In the genomic region with DNA sequence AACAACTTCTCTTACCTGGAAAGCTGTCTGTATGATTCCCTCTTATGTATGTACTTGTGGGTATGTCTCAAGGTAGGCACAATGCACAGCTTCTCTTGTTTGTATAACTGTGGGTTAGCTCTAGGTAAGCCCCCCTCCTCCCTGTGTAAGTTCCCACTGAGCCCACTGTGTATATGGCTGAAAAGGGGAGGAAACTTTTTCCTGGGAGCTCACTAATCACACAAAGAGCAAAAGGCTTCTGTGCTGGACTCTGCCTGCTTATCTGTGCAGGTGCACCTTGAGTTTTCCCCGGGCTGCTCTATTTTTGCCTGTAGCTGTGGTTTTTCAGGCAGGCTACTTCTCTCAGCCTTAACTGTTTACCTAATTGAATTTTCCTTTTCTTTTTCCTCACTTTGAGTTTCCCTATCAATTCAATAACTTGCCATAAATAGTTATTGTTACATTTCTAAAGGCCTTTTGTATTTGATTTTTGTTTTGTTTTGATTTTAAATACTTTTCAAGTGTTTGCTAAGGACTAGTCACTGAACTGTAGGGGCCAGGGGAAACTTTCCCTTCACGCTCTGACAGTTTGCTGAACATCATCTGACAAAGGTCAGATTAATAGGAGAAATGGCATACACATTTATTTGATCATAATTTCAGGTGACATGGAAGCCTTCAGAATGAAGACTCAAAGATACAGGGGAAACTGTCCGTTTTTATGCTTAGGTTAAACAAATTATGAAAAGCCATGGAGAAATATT, we compare ENCODE assay signal across 14 cellular contexts.
DNase-seq lines count a peak whose midpoint lies in the region; ATAC-seq and TF ChIP-seq lines count a peak whose summit lies in the region.
"Had no signal": no experiment of that assay in that cellular context is flagged by ENCODE, and none has a peak within 500 bp of the region (broad histone marks: within the 10 kb centered on the region; RNA-seq: fewer than 3 reads in every experiment).

No MANE protein-coding gene starts in this region.

- intact Hi-C loops in mucosa of descending colon (cut with DNase I, micrococcal nuclease), result no loop called here
- intact Hi-C loops in lower lobe of right lung (cut with DNase I), result no loop called here
- intact Hi-C loops in activated T-helper 1 cell treated with anti-CD3 and anti-CD28 coated beads, Interleukin-12 subunit alpha, Interleukin-12 subunit beta, Interleukin-2, Interleukin-4 antibody, amounts not matched to agents 30 ng/mL and 10 ng/mL and 1 ng/mL, durations not matched to agents 14 hours and 24 hours and 36 hours (cut with micrococcal nuclease), result no loop called here

- TF ChIP-seq CTCF in mucosa of descending colon (IDR thresholded peaks at IDR 0.05) (no peak), lower lobe of right lung (IDR thresholded peaks at IDR 0.05) (no peak), suprapubic skin (IDR thresholded peaks at IDR 0.05) (no peak)

- H3K4me1 ChIP-seq in mucosa of descending colon (ENCODE audit: low read depth) (no peaks in the 10 kb centered on the region), lower lobe of right lung (no peaks in the 10 kb centered on the region), suprapubic skin (no peaks in the 10 kb centered on the region)
- H3K4me1 ChIP-seq: heart right ventricle, tibial nerve had no signal

- ATAC-seq in GM18870 (IDR thresholded peaks at IDR 0.05; ENCODE audit: unreplicated experiment), result peak; percentile 48
- peak; percentile 44 for ATAC-seq in HG02678 (IDR thresholded peaks at IDR 0.05; ENCODE audit: unreplicated experiment)
- peak; percentile 8 for ATAC-seq in mucosa of descending colon
- ATAC-seq in lower lobe of right lung, result no peak
- ATAC-seq: effector memory CD8-positive, alpha-beta T cell; heart right ventricle; T-cell had no signal

- no peaks in the 10 kb centered on the region for H3K36me3 Mint-ChIP-seq in activated T-helper 1 cell treated with anti-CD3 and anti-CD28 coated beads, Interleukin-12 subunit alpha, Interleukin-12 subunit beta, Interleukin-2, Interleukin-4 antibody, amounts not matched to agents 30 ng/mL and 10 ng/mL and 1 ng/mL, durations not matched to agents 14 hours and 24 hours and 36 hours (ENCODE audit: low read depth)
- H3K36me3 Mint-ChIP-seq: memory B cell, T-cell had no signal

- 60% methylated on average over 3 of the region's 3 CpGs for WGBS in suprapubic skin

- H3K9me3 Mint-ChIP-seq in activated T-helper 1 cell treated with anti-CD3 and anti-CD28 coated beads, Interleukin-12 subunit alpha, Interleukin-12 subunit beta, Interleukin-2, Interleukin-4 antibody, amounts not matched to agents 30 ng/mL and 10 ng/mL and 1 ng/mL, durations not matched to agents 14 hours and 24 hours and 36 hours, result no peaks in the 10 kb centered on the region

- DNase-seq in NCI-H345 treated with DMSO at 0.1 percent for 48 hours (lab: John Stamatoyannopoulos, UW; ENCODE audit: unreplicated experiment), result peak; percentile 42
- peak in 1 of 3 donors; percentile 3 for DNase-seq in mucosa of descending colon
- no peak for DNase-seq in lower lobe of right lung
- DNase-seq in activated T-helper 1 cell treated with anti-CD3 and anti-CD28 coated beads, Interleukin-12 subunit alpha, Interleukin-12 subunit beta, Interleukin-2, Interleukin-4 antibody, amounts not matched to agents 30 ng/mL and 10 ng/mL and 1 ng/mL, durations not matched to agents 14 hours and 24 hours and 36 hours (ENCODE audit: low spot score), result no peak
- DNase-seq in stimulated activated CD4-positive, alpha-beta T cell treated with anti-CD3 and anti-CD28 coated beads, Interleukin-2, amount 100 ng/mL, for 24 hours, result no peak
- no peak for DNase-seq in suprapubic skin (ENCODE audit: low spot score in 2 of 2)
- DNase-seq: activated CD8-positive, alpha-beta memory T cell treated with anti-CD3 and anti-CD28 coated beads for 24 hours; effector memory CD8-positive, alpha-beta T cell; heart right ventricle; T-cell had no signal

- no peak for TF ChIP-seq EP300 in suprapubic skin (IDR thresholded peaks at IDR 0.05)

- no peak for TF ChIP-seq POLR2A in suprapubic skin (IDR thresholded peaks at IDR 0.05)

- no peaks in the 10 kb centered on the region for H3K27me3 Mint-ChIP-seq in activated T-helper 1 cell treated with anti-CD3 and anti-CD28 coated beads, Interleukin-12 subunit alpha, Interleukin-12 subunit beta, Interleukin-2, Interleukin-4 antibody, amounts not matched to agents 30 ng/mL and 10 ng/mL and 1 ng/mL, durations not matched to agents 14 hours and 24 hours and 36 hours (ENCODE audit: insufficient read depth)
- H3K27me3 Mint-ChIP-seq: effector memory CD8-positive, alpha-beta T cell; memory B cell; T-cell had no signal

- H3K27ac Mint-ChIP-seq in activated T-helper 1 cell treated with anti-CD3 and anti-CD28 coated beads, Interleukin-12 subunit alpha, Interleukin-12 subunit beta, Interleukin-2, Interleukin-4 antibody, amounts not matched to agents 30 ng/mL and 10 ng/mL and 1 ng/mL, durations not matched to agents 14 hours and 24 hours and 36 hours, result no peak overlapping the region
- H3K27ac Mint-ChIP-seq: effector memory CD8-positive, alpha-beta T cell; memory B cell; T-cell had no signal

- no peaks in the 10 kb centered on the region for H3K36me3 ChIP-seq in mucosa of descending colon (ENCODE audit: low read depth)
- no peaks in the 10 kb centered on the region for H3K36me3 ChIP-seq in lower lobe of right lung
- H3K36me3 ChIP-seq in suprapubic skin, result no peaks in the 10 kb centered on the region
- H3K36me3 ChIP-seq: heart right ventricle, tibial nerve had no signal

- no peaks in the 10 kb centered on the region for H3K27me3 ChIP-seq in lower lobe of right lung (ENCODE audit: low read depth)
- H3K27me3 ChIP-seq in suprapubic skin, result no peaks in the 10 kb centered on the region
- H3K27me3 ChIP-seq: heart right ventricle, tibial nerve had no signal

- H3K4me1 Mint-ChIP-seq in activated T-helper 1 cell treated with anti-CD3 and anti-CD28 coated beads, Interleukin-12 subunit alpha, Interleukin-12 subunit beta, Interleukin-2, Interleukin-4 antibody, amounts not matched to agents 30 ng/mL and 10 ng/mL and 1 ng/mL, durations not matched to agents 14 hours and 24 hours and 36 hours (ENCODE audit: low read depth), result no peaks in the 10 kb centered on the region
- H3K4me1 Mint-ChIP-seq: memory B cell, T-cell had no signal

- H3K4me3 ChIP-seq in mucosa of descending colon (no peak overlapping the region), lower lobe of right lung (no peak overlapping the region), suprapubic skin (no peak overlapping the region)
- H3K4me3 ChIP-seq: heart right ventricle, tibial nerve had no signal

- no peak overlapping the region for H3K27ac ChIP-seq in lower lobe of right lung
- H3K27ac ChIP-seq in suprapubic skin, result no peak overlapping the region
- H3K27ac ChIP-seq: heart right ventricle, tibial nerve had no signal

- H3K9me3 ChIP-seq in mucosa of descending colon, result no peaks in the 10 kb centered on the region
- H3K9me3 ChIP-seq in lower lobe of right lung, result no peaks in the 10 kb centered on the region
- H3K9me3 ChIP-seq in suprapubic skin, result no peaks in the 10 kb centered on the region

- no peak overlapping the region for H3K4me3 Mint-ChIP-seq in activated T-helper 1 cell treated with anti-CD3 and anti-CD28 coated beads, Interleukin-12 subunit alpha, Interleukin-12 subunit beta, Interleukin-2, Interleukin-4 antibody, amounts not matched to agents 30 ng/mL and 10 ng/mL and 1 ng/mL, durations not matched to agents 14 hours and 24 hours and 36 hours
- H3K4me3 Mint-ChIP-seq: effector memory CD8-positive, alpha-beta T cell; memory B cell; T-cell had no signal

Comparison
In these comparisons a context has a peak if more than half of its experiments do, and no peak if none do; other contexts are left out.
1. ATAC-seq: peak in GM18870 (single experiment), HG02678 (single experiment) and mucosa of descending colon (single experiment); none in lower lobe of right lung (0 of 2).